In genomic region chr5:178230879-178231735, GRCh38 we compare ENCODE assay signal across 8 cellular contexts. TPM values are rescaled to one million over a fixed set of nuclear protein-coding genes. Genes with fewer than 3 reads are reported as not detected.
DNase-seq lines count a peak whose midpoint lies in the region; ATAC-seq and TF ChIP-seq lines count a peak whose summit lies in the region.

No MANE protein-coding gene starts in this region.

- ATAC-seq in activated naive CD4-positive, alpha-beta T cell treated with anti-CD3 and anti-CD28 coated beads, Interleukin-2, amount 50 U/mL, for 72 hours: no peak
- ATAC-seq in stimulated activated effector memory CD8-positive, alpha-beta T cell treated with anti-CD3 and anti-CD28 coated beads, Interleukin-12 subunit alpha, Interleukin-12 subunit beta, amount 100 ng/mL, for 72 hours: no peak
- ATAC-seq in GM19455 (IDR thresholded peaks at IDR 0.05; ENCODE audit: unreplicated experiment) (no peak), HG02870 (IDR thresholded peaks at IDR 0.05; ENCODE audit: unreplicated experiment) (no peak)

- H3K4me1 ChIP-seq in iPS-15b (ENCODE audit: control insufficient read depth, insufficient read depth, low read length): peaks cover 3% of the 10 kb centered on the region

- no peak overlapping the region for H3K9ac ChIP-seq in iPS-15b (ENCODE audit: low read depth, low read length)

- H3K9me3 ChIP-seq in iPS-15b (ENCODE audit: control insufficient read depth, insufficient read depth, low read length): no peaks in the 10 kb centered on the region

- H3K36me3 ChIP-seq in iPS-15b (ENCODE audit: control insufficient read depth, insufficient read depth, low read length): peaks cover 16% of the 10 kb centered on the region

- peak overlapping the region; percentile 87 to 90 for H3K27ac Mint-ChIP-seq in activated naive CD4-positive, alpha-beta T cell treated with anti-CD3 and anti-CD28 coated beads, Interleukin-2, amount 50 U/mL, for 72 hours
- H3K27ac Mint-ChIP-seq in stimulated activated effector memory CD8-positive, alpha-beta T cell treated with anti-CD3 and anti-CD28 coated beads, Interleukin-12 subunit alpha, Interleukin-12 subunit beta, amount 100 ng/mL, for 72 hours: peak overlapping the region; percentile 87

- H3K9me3 Mint-ChIP-seq in activated naive CD4-positive, alpha-beta T cell treated with anti-CD3 and anti-CD28 coated beads, Interleukin-2, amount 50 U/mL, for 72 hours: no peaks in the 10 kb centered on the region
- H3K9me3 Mint-ChIP-seq in stimulated activated effector memory CD8-positive, alpha-beta T cell treated with anti-CD3 and anti-CD28 coated beads, Interleukin-12 subunit alpha, Interleukin-12 subunit beta, amount 100 ng/mL, for 72 hours: no peaks in the 10 kb centered on the region

- H3K4me1 Mint-ChIP-seq in stimulated activated effector memory CD8-positive, alpha-beta T cell treated with anti-CD3 and anti-CD28 coated beads, Interleukin-12 subunit alpha, Interleukin-12 subunit beta, amount 100 ng/mL, for 72 hours: peaks cover 69% of the 10 kb centered on the region

- H3K4me3 Mint-ChIP-seq in stimulated activated effector memory CD8-positive, alpha-beta T cell treated with anti-CD3 and anti-CD28 coated beads, Interleukin-12 subunit alpha, Interleukin-12 subunit beta, amount 100 ng/mL, for 72 hours: peak overlapping the region; percentile 80

- DNase-seq in HFF-Myc (ENCODE audit: extremely low read depth, low read depth): no peak
- DNase-seq in activated naive CD4-positive, alpha-beta T cell treated with anti-CD3 and anti-CD28 coated beads, Interleukin-2, amount 50 U/mL, for 72 hours (ENCODE audit: low spot score in 2 of 2): no peak
- no peak for DNase-seq in stimulated activated effector memory CD8-positive, alpha-beta T cell treated with anti-CD3 and anti-CD28 coated beads, Interleukin-12 subunit alpha, Interleukin-12 subunit beta, amount 100 ng/mL, for 72 hours (ENCODE audit: low spot score in 2 of 2)
- DNase-seq in NCI-H774 (lab: John Stamatoyannopoulos, UW): no peak
- no peak for DNase-seq in central memory CD4-positive, alpha-beta T cell

- peaks cover 42 to 52% of the 10 kb centered on the region in 2 donors for H3K36me3 Mint-ChIP-seq in activated naive CD4-positive, alpha-beta T cell treated with anti-CD3 and anti-CD28 coated beads, Interleukin-2, amount 50 U/mL, for 72 hours
- peaks cover 59% of the 10 kb centered on the region for H3K36me3 Mint-ChIP-seq in stimulated activated effector memory CD8-positive, alpha-beta T cell treated with anti-CD3 and anti-CD28 coated beads, Interleukin-12 subunit alpha, Interleukin-12 subunit beta, amount 100 ng/mL, for 72 hours

- H3K4me3 ChIP-seq in HFF-Myc (replicated peaks; ENCODE audit: low read depth, low read length) (peak overlapping the region; percentile 92), iPS-15b (ENCODE audit: low read depth, low read length) (peak overlapping the region; percentile 84)

- H3K27me3 ChIP-seq in iPS-15b (ENCODE audit: control insufficient read depth, insufficient read depth, low read length): no peaks in the 10 kb centered on the region

- no peak for TF ChIP-seq CTCF in HFF-Myc (IDR thresholded peaks at IDR 0.05; ENCODE audit: low read depth, low read length, missing control alignments)

RNA-seq across cellular contexts. Expression of gene PHYKPL, which starts 1.5 kb away (rescaled TPM):
- total RNA-seq in activated naive CD4-positive, alpha-beta T cell treated with anti-CD3 and anti-CD28 coated beads, Interleukin-2, amount 50 U/mL, for 72 hours: 10 to 100 TPM; 51.1 to 97.6 TPM

RNA-seq across cellular contexts. Expression of gene HNRNPAB, which starts 26.8 kb away (rescaled TPM):
- 100 to 1,000 TPM; 232 to 253 TPM for total RNA-seq in activated naive CD4-positive, alpha-beta T cell treated with anti-CD3 and anti-CD28 coated beads, Interleukin-2, amount 50 U/mL, for 72 hours

RNA-seq across cellular contexts. Expression of gene GMCL2, which starts 43.9 kb away (rescaled TPM):
- not detected for total RNA-seq in activated naive CD4-positive, alpha-beta T cell treated with anti-CD3 and anti-CD28 coated beads, Interleukin-2, amount 50 U/mL, for 72 hours
